In genomic region chr11:112795142-112795815, GRCh38 we compare ENCODE assay signal across 8 cellular contexts.
DNase-seq lines count a peak whose midpoint lies in the region; ATAC-seq and TF ChIP-seq lines count a peak whose summit lies in the region.

No MANE protein-coding gene starts in this region.

- H3K4me3 ChIP-seq in NB4 (ENCODE audit: low read depth, low read length) (no peak overlapping the region), tibial nerve (no peak overlapping the region)

- TF ChIP-seq POLR2A in NB4 (IDR thresholded peaks at IDR 0.05; ENCODE audit: extremely low read depth, insufficient read length) (no peak), tibial nerve (IDR thresholded peaks at IDR 0.05) (no peak)

- no peaks in the 10 kb centered on the region for H3K27me3 ChIP-seq in tibial nerve

- H3K4me1 Mint-ChIP-seq in activated T-cell treated with anti-CD3 and anti-CD28 coated beads, Interleukin-2, amount 50 U/mL, for 72 hours (ENCODE audit: low read depth), result no peaks in the 10 kb centered on the region

- no peaks in the 10 kb centered on the region for H3K36me3 ChIP-seq in tibial nerve

- WGBS in tibial nerve, 2 donors, result 75 to 80% methylated on average over 14 of the region's 14 CpGs

- no peak for TF ChIP-seq EP300 in tibial nerve (IDR thresholded peaks at IDR 0.05)

- no peak overlapping the region for H3K27ac Mint-ChIP-seq in activated T-cell treated with anti-CD3 and anti-CD28 coated beads, Interleukin-2, amount 50 U/mL, for 72 hours

- ATAC-seq in activated T-cell treated with anti-CD3 and anti-CD28 coated beads, Interleukin-2, amount 50 U/mL, for 72 hours (replicated peaks in 1 of 2), result peak in 1 of 2 donors; percentile 42
- ATAC-seq in GM18519 (IDR thresholded peaks at IDR 0.05; ENCODE audit: low FRiP score, unreplicated experiment), result no peak

- peaks cover 0 to 30% (median 6%) of the 10 kb centered on the region in 4 donors for H3K4me1 ChIP-seq in tibial nerve

- no peaks in the 10 kb centered on the region for H3K36me3 Mint-ChIP-seq in activated T-cell treated with anti-CD3 and anti-CD28 coated beads, Interleukin-2, amount 50 U/mL, for 72 hours (ENCODE audit: insufficient read depth in 2 of 2)

- DNase-seq in ACHN, result peak; percentile 35
- DNase-seq in NB4 (ENCODE audit: low read depth), result peak; percentile 66
- peak; percentile 9 to 34 for DNase-seq in activated T-cell treated with anti-CD3 and anti-CD28 coated beads, Interleukin-2, amount 50 U/mL, for 72 hours
- peak; percentile 33 for DNase-seq in iPS DF 19.7 (ENCODE audit: low read depth, low spot score)
- peak in 1 of 2 donors; percentile 40 for DNase-seq in tibial nerve (ENCODE audit: low spot score in 2 of 2)
- DNase-seq in midbrain (lab: John Stamatoyannopoulos, UW), result no peak

- peak; percentile 84 for TF ChIP-seq CTCF in GM12872 (IDR thresholded peaks at IDR 0.05; ENCODE audit: insufficient read depth, low read depth, low read length)
- TF ChIP-seq CTCF in NB4 (IDR thresholded peaks at IDR 0.05; ENCODE audit: low read depth, low read length), result peak; percentile 90
- peak; percentile 13 to 49 (median 39) for TF ChIP-seq CTCF in tibial nerve (IDR thresholded peaks at IDR 0.05)

- H3K9me3 ChIP-seq in tibial nerve, result no peaks in the 10 kb centered on the region

- H3K27me3 Mint-ChIP-seq in activated T-cell treated with anti-CD3 and anti-CD28 coated beads, Interleukin-2, amount 50 U/mL, for 72 hours (ENCODE audit: low read depth), result no peaks in the 10 kb centered on the region

- H3K4me3 Mint-ChIP-seq in activated T-cell treated with anti-CD3 and anti-CD28 coated beads, Interleukin-2, amount 50 U/mL, for 72 hours, result no peak overlapping the region

- in situ Hi-C loops in ACHN (cut with HindIII; ENCODE audit: low pct_ligation_motif_present, low pct_unique_long_range_greater_than_20kb, low sequenced_read_pairs), result no loop called here

- H3K27ac ChIP-seq in tibial nerve, result no peak overlapping the region

- no peaks in the 10 kb centered on the region for H3K9me3 Mint-ChIP-seq in activated T-cell treated with anti-CD3 and anti-CD28 coated beads, Interleukin-2, amount 50 U/mL, for 72 hours

Comparison
In these comparisons a context has a peak if more than half of its experiments do, and no peak if none do; other contexts are left out.
1. CTCF ChIP-seq: peak in every context shown above with its lines; median percentile 90 in NB4; 84 in GM12872; 39 in tibial nerve.